20 cellular contexts compared by ENCODE assay signal in genomic region chr18:54743596-54743995, GRCh38.
DNase-seq lines count a peak whose midpoint lies in the region; ATAC-seq, FAIRE-seq and TF ChIP-seq lines count a peak whose summit lies in the region.
"Had no signal": no experiment of that assay in that cellular context is flagged by ENCODE, and none has a peak within 500 bp of the region (broad histone marks: within the 10 kb centered on the region; RNA-seq: fewer than 3 reads in every experiment).

No MANE protein-coding gene starts in this region.

- H2BK15ac ChIP-seq in IMR-90 (ENCODE audit: low read depth, low read length), result peak overlapping the region; percentile 25; the same call in 1 of the 3 replicates
- no peak overlapping the region for H2BK15ac ChIP-seq in H1 (ENCODE audit: low read length)

- H3K79me1 ChIP-seq in IMR-90 (ENCODE audit: low read depth in 1 of 2, low read length in 2 of 2), result no peaks in the 10 kb centered on the region
- no peaks in the 10 kb centered on the region for H3K79me1 ChIP-seq in H1 (ENCODE audit: low read depth, low read length)

- H4K20me1 ChIP-seq in IMR-90 (ENCODE audit: insufficient read depth, low read length) (no peaks in the 10 kb centered on the region), H1 (replicated peaks in 1 of 2; ENCODE audit: control insufficient read depth in 1 of 2, insufficient read depth in 2 of 2, low read length in 2 of 2) (no peaks in the 10 kb centered on the region), osteoblast (ENCODE audit: insufficient read depth, low read length) (no peaks in the 10 kb centered on the region)

- H2BK20ac ChIP-seq in IMR-90 (ENCODE audit: low read depth, low read length), result peak overlapping the region; percentile 59
- H2BK20ac ChIP-seq in H1 (ENCODE audit: low read length), result no peak overlapping the region

- H2BK12ac ChIP-seq in H1 (ENCODE audit: low read depth, low read length), result no peak overlapping the region

- no peaks in the 10 kb centered on the region for H3K27me3 ChIP-seq in IMR-90 (ENCODE audit: control insufficient read depth, insufficient read depth, low read length)
- no peaks in the 10 kb centered on the region for H3K27me3 ChIP-seq in H1 (replicated peaks in 1 of 4; ENCODE audit: control insufficient read depth in 3 of 4, extremely low read depth in 1 of 4, insufficient read depth in 3 of 4, low read length in 3 of 4)
- H3K27me3 ChIP-seq in osteoblast (ENCODE audit: insufficient read depth, low read length), result no peaks in the 10 kb centered on the region

- H3K23ac ChIP-seq in IMR-90 (ENCODE audit: low read depth, low read length) (no peak overlapping the region), H1 (ENCODE audit: insufficient read length) (no peak overlapping the region)

- H3K4ac ChIP-seq in IMR-90 (ENCODE audit: low read depth, low read length) (peak overlapping the region; percentile 65), H1 (replicated peaks; ENCODE audit: insufficient read length, low read depth, low read length) (no peak overlapping the region)

- H2AK9ac ChIP-seq in IMR-90 (replicated peaks; ENCODE audit: low read depth, low read length, poor library complexity), result no peak overlapping the region

- TF ChIP-seq POLR2A in IMR-90 (IDR thresholded peaks at IDR 0.05; ENCODE audit: low read depth, low read length) (no peak), H1 (IDR thresholded peaks at IDR 0.05; ENCODE audit: control extremely low read depth in 1 of 2, low read depth in 2 of 2, low read length in 2 of 2) (no peak)

- no peak overlapping the region for H2AFZ ChIP-seq in IMR-90 (replicated peaks; ENCODE audit: low read length, poor library complexity)
- peak overlapping the region; percentile 36; the same call in 1 of the 2 replicates for H2AFZ ChIP-seq in H1 (ENCODE audit: low read length)
- no peak overlapping the region for H2AFZ ChIP-seq in osteoblast (ENCODE audit: low read length)
- H2AFZ ChIP-seq: PC-9 had no signal

- H3K36me3 ChIP-seq in IMR-90 (ENCODE audit: control insufficient read depth, insufficient read depth, low read length) (no peaks in the 10 kb centered on the region), H1 (ENCODE audit: control insufficient read depth in 2 of 4, insufficient read depth in 4 of 4, low read length in 3 of 4) (no peaks in the 10 kb centered on the region), osteoblast (ENCODE audit: insufficient read depth, low read length) (no peaks in the 10 kb centered on the region)

- ATAC-seq in IMR-90 (ENCODE audit: low read depth) (no peak), HG03469 (IDR thresholded peaks at IDR 0.05; ENCODE audit: unreplicated experiment) (no peak)
- ATAC-seq: T-cell had no signal

- 83% methylated on average over 1 of the region's 4 CpGs; no CpG with 5 or more reads in 1 of the 2 experiments for whole genome bisulfite sequencing in IMR-90 (ENCODE audit: extremely low coverage in 2 of 2, insufficient read length in 1 of 2), 2 experiments
- 81% methylated on average over 4 of the region's 4 CpGs; no CpG with 5 or more reads in 1 of the 2 experiments for WGBS in H1 (ENCODE audit: extremely low coverage in 1 of 2, insufficient coverage in 1 of 2, insufficient read length in 1 of 2, insufficient replicate concordance in 2 of 2, low coverage in 1 of 2, low lambda C conversion rate in 2 of 2, missing lambda C conversion rate in 1 of 2), 2 experiments

- no peak overlapping the region for H3K4me2 ChIP-seq in IMR-90 (ENCODE audit: low read depth, low read length)
- H3K4me2 ChIP-seq in H1 (ENCODE audit: insufficient read depth in 1 of 2, low read depth in 2 of 2, low read length in 2 of 2), result no peak overlapping the region
- H3K4me2 ChIP-seq in osteoblast (ENCODE audit: insufficient read depth, low read length), result peak overlapping the region; percentile 9
- H3K4me2 ChIP-seq: KMS-11, PC-9 had no signal

- H3K36me3 Mint-ChIP-seq in Calu3 (ENCODE audit: insufficient read depth, unreplicated experiment), result no peaks in the 10 kb centered on the region
- H3K36me3 Mint-ChIP-seq: CD14-positive monocyte, T-cell had no signal

- BruUV-seq in Calu3 (replicated peaks; lab: Mats Ljungman, UMichigan) (no TSS peak), IMR-90 (replicated peaks; lab: Mats Ljungman, UMichigan) (no TSS peak)

- no peak overlapping the region for H3K27ac ChIP-seq in IMR-90 (ENCODE audit: insufficient read depth, low read length)
- no peak overlapping the region for H3K27ac ChIP-seq in H1 (ENCODE audit: low read depth, low read length)
- peak overlapping the region; percentile 84 for H3K27ac ChIP-seq in osteoblast (ENCODE audit: low read depth, low read length)
- H3K27ac ChIP-seq: KMS-11, PC-9, RWPE1 had no signal

- no peak overlapping the region for H3K4me3 ChIP-seq in IMR-90 (ENCODE audit: insufficient read depth, low read depth, low read length)
- no peak overlapping the region for H3K4me3 ChIP-seq in H1 (ENCODE audit: extremely low read depth in 1 of 4, insufficient read depth in 2 of 4, low read depth in 3 of 4, low read length in 4 of 4)
- no peak overlapping the region for H3K4me3 ChIP-seq in osteoblast (ENCODE audit: insufficient read depth, low read length)
- H3K4me3 ChIP-seq: PC-9 had no signal

- TF ChIP-seq EP300 in H1 (IDR thresholded peaks at IDR 0.05; ENCODE audit: borderline replicate concordance in 1 of 2, low read depth in 2 of 2, low read length in 2 of 2), result no peak

- H3K9ac ChIP-seq in IMR-90 (ENCODE audit: low read depth, low read length) (no peak overlapping the region), H1 (replicated peaks in 1 of 4; ENCODE audit: extremely low read depth in 1 of 4, low read depth in 3 of 4, low read length in 3 of 4) (no peak overlapping the region)
- H3K9ac ChIP-seq: KMS-11 had no signal

- POLR2A ChIA-PET in IMR-90 (lab: Charles Lee; ENCODE audit: unreplicated experiment), result no interaction called here
- POLR2A ChIA-PET in H1 (lab: Charles Lee; ENCODE audit: partially characterized antibody), result no interaction called here

- H3K56ac ChIP-seq in IMR-90 (ENCODE audit: extremely low read depth, insufficient read depth, low read length), result no peak overlapping the region
- H3K56ac ChIP-seq in H1 (replicated peaks; ENCODE audit: insufficient read length, low read depth, low read length), result no peak overlapping the region

- peak overlapping the region; percentile 30 for H3K27ac Mint-ChIP-seq in Calu3 (ENCODE audit: unreplicated experiment)
- H3K27ac Mint-ChIP-seq: CD14-positive monocyte, HFFc6, T-cell had no signal

- H3K14ac ChIP-seq in IMR-90 (replicated peaks; ENCODE audit: low read depth, low read length) (peak overlapping the region; percentile 55; the same call in 1 of the 2 replicates), H1 (ENCODE audit: insufficient read length) (no peak overlapping the region)

- TF ChIP-seq CTCF in Calu3 (IDR thresholded peaks at IDR 0.05; ENCODE audit: unreplicated experiment) (no peak), IMR-90 (conservative IDR thresholded peaks at IDR 0.05; ENCODE audit: low read depth, low read length) (no peak), H1 (IDR thresholded peaks at IDR 0.05; ENCODE audit: control extremely low read depth in 1 of 3, insufficient read depth in 1 of 3, low read depth in 1 of 3, low read length in 3 of 3) (no peak), osteoblast (IDR thresholded peaks at IDR 0.05; ENCODE audit: extremely low read depth, low read depth, low read length) (no peak)

- peak overlapping the region in 1 of 2 experiments; percentile 20; a peak in 1 of 4 replicates for H4K8ac ChIP-seq in IMR-90 (ENCODE audit: low read depth in 2 of 2, low read length in 2 of 2)
- H4K8ac ChIP-seq in H1 (ENCODE audit: extremely low read depth, insufficient read depth, low read length), result no peak overlapping the region

- H3K9me3 ChIP-seq in IMR-90 (ENCODE audit: control insufficient read depth, insufficient read depth, low read length) (no peaks in the 10 kb centered on the region), H1 (ENCODE audit: insufficient read depth in 2 of 2, low read depth in 1 of 2, low read length in 1 of 2) (no peaks in the 10 kb centered on the region), osteoblast (ENCODE audit: low read depth, low read length) (no peaks in the 10 kb centered on the region)

- no peak overlapping the region for H3K4me3 Mint-ChIP-seq in Calu3 (ENCODE audit: low read depth, unreplicated experiment)
- H3K4me3 Mint-ChIP-seq: CD14-positive monocyte, HFFc6, T-cell had no signal

- CTCF ChIA-PET in Calu3 (lab: Charles Lee) (interaction anchor here (1.1 kb wide), 1 partner anchor 10 kb away, joined by 3 read pairs; no protein-coding TSS in a partner anchor), IMR-90 (lab: Yijun Ruan, JAX) (no interaction called here), H1 (lab: Charles Lee; ENCODE audit: partially characterized antibody) (no interaction called here)

- H3K9me3 Mint-ChIP-seq in Calu3 (ENCODE audit: low read depth, unreplicated experiment), result no peaks in the 10 kb centered on the region
- H3K9me3 Mint-ChIP-seq: HFFc6, T-cell had no signal

- no peaks in the 10 kb centered on the region for H3K79me2 ChIP-seq in H1 (ENCODE audit: control insufficient read depth in 1 of 2, insufficient read depth in 2 of 2, low read length in 2 of 2)
- H3K79me2 ChIP-seq in osteoblast (ENCODE audit: insufficient read depth, low read length), result no peaks in the 10 kb centered on the region

- H2BK5ac ChIP-seq in IMR-90 (ENCODE audit: low read depth, low read length, poor library complexity, severe bottlenecking), result no peak overlapping the region
- H2BK5ac ChIP-seq in H1 (ENCODE audit: low read depth, low read length), result no peak overlapping the region

- H3K9me1 ChIP-seq in IMR-90 (ENCODE audit: insufficient read depth, low read length), result peaks cover 7% of the 10 kb centered on the region

- H2AK5ac ChIP-seq in IMR-90 (ENCODE audit: low read depth, low read length) (peak overlapping the region; percentile 90), H1 (ENCODE audit: low read depth, low read length) (no peak overlapping the region)

- in situ Hi-C loops in IMR-90 (cut with MboI; ENCODE audit: low sequenced_read_pairs), result no loop called here

- H3K4me1 Mint-ChIP-seq in Calu3 (ENCODE audit: low read depth, unreplicated experiment), result peaks cover 54% of the 10 kb centered on the region
- H3K4me1 Mint-ChIP-seq: CD14-positive monocyte, T-cell had no signal

- peak overlapping the region; percentile 52; the same call in 1 of the 2 replicates for H4K91ac ChIP-seq in IMR-90 (ENCODE audit: insufficient read depth, low read depth, low read length)
- no peak overlapping the region for H4K91ac ChIP-seq in H1 (replicated peaks; ENCODE audit: insufficient read length, low read length)

- H4K5ac ChIP-seq in IMR-90 (ENCODE audit: low read depth, low read length) (0 out of 2 replicates have a peak overlapping the region, but pooled peaks have one; percentile 35), H1 (ENCODE audit: insufficient read length, low read depth, low read length) (no peak overlapping the region)

- dilution Hi-C loops in IMR-90 (cut with HindIII; ENCODE audit: low sequenced_read_pairs, unreplicated experiment), result no loop called here

- DNase-seq in Calu3 (no peak), IMR-90 (no peak), H1 (ENCODE audit: low read depth in 1 of 2, low spot score in 2 of 2) (no peak), osteoblast (ENCODE audit: insufficient read length, low spot score, missing footprints) (no peak), hypothalamus (lab: John Stamatoyannopoulos, UW) (no peak), foreskin melanocyte (no peak)
- DNase-seq: DMS 273 treated with DMSO at 0.1 percent for 48 hours, GDM1, H7, HFFc6, NCI-H1436, NCI-H2029 treated with DMSO at 0.1 percent for 48 hours, NCI-H524, PC-9, SIG-M5, T-cell had no signal

- H3K4me1 ChIP-seq in IMR-90 (ENCODE audit: control insufficient read depth, insufficient read depth, low read length) (peaks cover 11% of the 10 kb centered on the region), H1 (replicated peaks in 1 of 4; ENCODE audit: control insufficient read depth in 3 of 4, insufficient read depth in 4 of 4, low read length in 3 of 4) (no peaks in the 10 kb centered on the region), osteoblast (ENCODE audit: insufficient read depth, low read length) (peaks cover 47% of the 10 kb centered on the region)

- H2BK120ac ChIP-seq in IMR-90 (ENCODE audit: low read depth, low read length), result peak overlapping the region; percentile 47; the same call in 1 of the 2 replicates
- no peak overlapping the region for H2BK120ac ChIP-seq in H1 (replicated peaks; ENCODE audit: low read depth, low read length)

- H3K23me2 ChIP-seq in H1 (ENCODE audit: low read depth, low read length), result no peaks in the 10 kb centered on the region

- TF ChIP-seq RAD21 in IMR-90 (IDR thresholded peaks at IDR 0.05; ENCODE audit: low read length) (no peak), H1 (IDR thresholded peaks at IDR 0.05 in 1 of 2, conservative IDR thresholded peaks at IDR 0.05 in 1 of 2; ENCODE audit: low read depth in 2 of 2, low read length in 2 of 2) (no peak)

- no peak for FAIRE-seq in H1 (lab: Jason Lieb, UNC)

- H3K27me3 Mint-ChIP-seq in Calu3 (ENCODE audit: unreplicated experiment), result no peaks in the 10 kb centered on the region
- H3K27me3 Mint-ChIP-seq: T-cell had no signal

- peak overlapping the region; percentile 16; the same call in 1 of the 2 replicates for H3K18ac ChIP-seq in IMR-90 (ENCODE audit: low read depth, low read length)
- H3K18ac ChIP-seq in H1 (ENCODE audit: extremely low read depth, low read length), result no peak overlapping the region

- intact Hi-C loops in Calu3 (cut with micrococcal nuclease; ENCODE audit: unreplicated experiment), result no loop called here
- intact Hi-C loops in IMR-90 (cut with micrococcal nuclease), result loop anchor here (2.0 kb wide), 1 partner anchor 29 kb away; no protein-coding TSS in a partner anchor
